ENCODE assay signal across 9 cellular contexts in genomic region chrX:1673337-1673736, GRCh38. TPM values are rescaled to one million over a fixed set of nuclear protein-coding genes. Genes with fewer than 3 reads are reported as not detected.
A peak's percentile ranks its signal among the peaks of the same experiment; 100 is the strongest.
DNase-seq lines count a peak whose midpoint lies in the region; ATAC-seq, FAIRE-seq and TF ChIP-seq lines count a peak whose summit lies in the region.
"Had no signal": no experiment of that assay in that cellular context is flagged by ENCODE, and none has a peak within 500 bp of the region (broad histone marks: within the 10 kb centered on the region; RNA-seq: fewer than 3 reads in every experiment).

No MANE protein-coding gene starts in this region.

- no peak overlapping the region for H3K4me3 Mint-ChIP-seq in activated CD8-positive, alpha-beta memory T cell treated with anti-CD3 and anti-CD28 coated beads, Interleukin-2, amount 10 ng/mL, durations not matched to agents 7 days and 5 days
- no peak overlapping the region for H3K4me3 Mint-ChIP-seq in memory B cell
- H3K4me3 Mint-ChIP-seq: dendritic cell treated with granulocyte-macrophage colony-stimulating factor and Interleukin-4, amounts not matched to agents 40 ng/mL and 50 ng/mL, for 4 days had no signal

- intact Hi-C loops in ascending aorta (cut with DNase I), result no loop called here

- H3K27ac ChIP-seq in ascending aorta, result no peak overlapping the region

- no peaks in the 10 kb centered on the region for H3K27me3 ChIP-seq in ascending aorta

- H3K4me1 ChIP-seq in ascending aorta, result no peaks in the 10 kb centered on the region

- H3K36me3 ChIP-seq in ascending aorta, result no peaks in the 10 kb centered on the region

- H3K27me3 Mint-ChIP-seq in activated CD8-positive, alpha-beta memory T cell treated with anti-CD3 and anti-CD28 coated beads, Interleukin-2, amount 10 ng/mL, durations not matched to agents 7 days and 5 days, result no peaks in the 10 kb centered on the region
- H3K27me3 Mint-ChIP-seq in memory B cell, result no peaks in the 10 kb centered on the region
- H3K27me3 Mint-ChIP-seq: dendritic cell treated with granulocyte-macrophage colony-stimulating factor and Interleukin-4, amounts not matched to agents 40 ng/mL and 50 ng/mL, for 4 days had no signal

- ATAC-seq in activated CD8-positive, alpha-beta memory T cell treated with anti-CD3 and anti-CD28 coated beads, Interleukin-2, amount 10 ng/mL, durations not matched to agents 7 days and 5 days, result no peak
- peak; percentile 44 for ATAC-seq in memory B cell (ENCODE audit: low read depth)
- no peak for ATAC-seq in HG03565 (IDR thresholded peaks at IDR 0.05; ENCODE audit: unreplicated experiment)
- no peak for ATAC-seq in GM21825 (IDR thresholded peaks at IDR 0.05; ENCODE audit: unreplicated experiment)

- peaks cover 37% of the 10 kb centered on the region for H3K36me3 Mint-ChIP-seq in activated CD8-positive, alpha-beta memory T cell treated with anti-CD3 and anti-CD28 coated beads, Interleukin-2, amount 10 ng/mL, durations not matched to agents 7 days and 5 days
- peaks cover 17% of the 10 kb centered on the region for H3K36me3 Mint-ChIP-seq in memory B cell

- no peaks in the 10 kb centered on the region for H3K9me3 ChIP-seq in ascending aorta

- peaks cover 2% of the 10 kb centered on the region for H3K4me1 Mint-ChIP-seq in activated CD8-positive, alpha-beta memory T cell treated with anti-CD3 and anti-CD28 coated beads, Interleukin-2, amount 10 ng/mL, durations not matched to agents 7 days and 5 days
- H3K4me1 Mint-ChIP-seq in memory B cell, result peaks cover 5% of the 10 kb centered on the region

- peaks cover 3% of the 10 kb centered on the region for H3K9me3 Mint-ChIP-seq in activated CD8-positive, alpha-beta memory T cell treated with anti-CD3 and anti-CD28 coated beads, Interleukin-2, amount 10 ng/mL, durations not matched to agents 7 days and 5 days (ENCODE audit: low read depth)
- peaks cover 2% of the 10 kb centered on the region for H3K9me3 Mint-ChIP-seq in memory B cell
- H3K9me3 Mint-ChIP-seq: dendritic cell treated with granulocyte-macrophage colony-stimulating factor and Interleukin-4, amounts not matched to agents 40 ng/mL and 50 ng/mL, for 4 days had no signal

- H3K4me3 ChIP-seq in ascending aorta, result no peak overlapping the region

- peak; percentile 57 for DNase-seq in activated CD8-positive, alpha-beta memory T cell treated with anti-CD3 and anti-CD28 coated beads for 24 hours
- no peak for DNase-seq in activated CD8-positive, alpha-beta memory T cell treated with anti-CD3 and anti-CD28 coated beads, Interleukin-2, amount 10 ng/mL, durations not matched to agents 7 days and 5 days
- peak; percentile 19 for DNase-seq in NCI-H2196 treated with DMSO at 0.1 percent for 48 hours (lab: John Stamatoyannopoulos, UW; ENCODE audit: unreplicated experiment)
- no peak for DNase-seq in ascending aorta (ENCODE audit: low spot score in 2 of 2)
- DNase-seq in memory B cell (ENCODE audit: low spot score in 2 of 2), result peak; percentile 45 to 46
- DNase-seq in RCC 7860 (ENCODE audit: low spot score), result no peak

- TF ChIP-seq CTCF in ascending aorta (IDR thresholded peaks at IDR 0.05), result peak in 2 of 3 experiments; percentile 14 to 38

- H3K27ac Mint-ChIP-seq in activated CD8-positive, alpha-beta memory T cell treated with anti-CD3 and anti-CD28 coated beads, Interleukin-2, amount 10 ng/mL, durations not matched to agents 7 days and 5 days, result no peak overlapping the region
- H3K27ac Mint-ChIP-seq in memory B cell, result no peak overlapping the region
- H3K27ac Mint-ChIP-seq: dendritic cell treated with granulocyte-macrophage colony-stimulating factor and Interleukin-4, amounts not matched to agents 40 ng/mL and 50 ng/mL, for 4 days had no signal

- FAIRE-seq in RCC 7860 (lab: Jason Lieb, UNC), result no peak

- CTCF ChIA-PET in activated CD8-positive, alpha-beta memory T cell treated with anti-CD3 and anti-CD28 coated beads, Interleukin-2, amount 10 ng/mL, durations not matched to agents 7 days and 5 days (lab: Charles Lee), result no interaction called here

RNA-seq across cellular contexts. Expression of gene ASMT, which starts 58.5 kb away (rescaled TPM):
- total RNA-seq in activated CD8-positive, alpha-beta memory T cell treated with anti-CD3 and anti-CD28 coated beads, Interleukin-2, amount 10 ng/mL, durations not matched to agents 7 days and 5 days, result 1 to 10 TPM; 1.2 to 5.0 TPM
- 37.5 TPM for total RNA-seq in ascending aorta

Comparison
In these comparisons a context has a peak if more than half of its experiments do, and no peak if none do; other contexts are left out.
1. DNase-seq: peak in activated CD8-positive, alpha-beta memory T cell treated with anti-CD3 and anti-CD28 coated beads for 24 hours (single experiment), NCI-H2196 treated with DMSO at 0.1 percent for 48 hours (single experiment) and memory B cell (2 of 2); none in activated CD8-positive, alpha-beta memory T cell treated with anti-CD3 and anti-CD28 coated beads, Interleukin-2, amount 10 ng/mL, durations not matched to agents 7 days and 5 days (single experiment), ascending aorta (0 of 2) and RCC 7860 (single experiment).